In the genomic region with DNA sequence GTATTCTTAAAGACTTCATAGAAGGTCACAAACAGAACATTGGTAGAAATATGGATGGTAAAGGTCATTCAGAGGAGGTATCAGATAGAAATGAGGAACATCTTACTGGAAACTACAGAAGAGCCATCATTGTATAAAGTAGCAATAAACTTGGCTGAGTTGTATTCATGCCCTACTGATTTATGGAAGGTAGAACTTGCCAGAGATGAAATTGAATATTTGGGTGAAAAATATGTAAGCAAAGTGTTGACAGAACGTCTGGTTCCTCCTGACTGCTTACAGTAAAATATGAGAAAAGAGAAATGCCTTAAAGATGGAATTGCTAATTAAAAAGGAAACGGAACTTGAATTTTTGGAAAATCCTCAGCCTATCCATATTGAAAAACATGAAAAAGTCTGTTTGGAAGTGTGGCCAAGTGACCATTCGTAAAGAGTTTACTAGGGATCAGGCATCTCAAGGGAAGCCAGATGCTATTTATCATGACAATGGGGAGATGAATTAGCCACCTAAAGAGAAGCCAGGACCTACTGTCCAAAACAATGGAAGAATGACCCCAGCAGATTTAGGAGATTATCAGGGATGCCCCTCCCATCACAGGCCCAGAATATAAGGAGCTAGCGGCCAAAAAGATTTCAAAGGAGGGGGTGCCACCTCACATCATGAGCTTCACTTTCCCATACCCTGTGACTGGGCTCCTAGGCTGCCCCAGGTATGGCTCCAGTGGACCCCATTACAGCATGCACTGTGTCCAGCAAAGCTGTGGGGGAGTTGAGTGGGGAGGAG, we compare ENCODE assay signal across 15 cellular contexts.
"Had no signal": no experiment of that assay in that cellular context is flagged by ENCODE, and none has a peak within 500 bp of the region (broad histone marks: within the 10 kb centered on the region; RNA-seq: fewer than 3 reads in every experiment).

No MANE protein-coding gene starts in this region.

- ATAC-seq: activated naive CD8-positive, alpha-beta T cell treated with anti-CD3 and anti-CD28 coated beads, Interleukin-2, amount 50 U/mL, for 24 hours; activated T-cell treated with anti-CD3 and anti-CD28 coated beads, Interleukin-2, amount 50 U/mL, for 72 hours; left lung had no signal

- H3K27ac Mint-ChIP-seq: activated CD4-positive, alpha-beta memory T cell treated with anti-CD3 and anti-CD28 coated beads for 36 hours; activated T-cell treated with anti-CD3 and anti-CD28 coated beads, Interleukin-2, amount 50 U/mL, for 72 hours had no signal

- H3K9ac ChIP-seq: parathyroid adenoma had no signal

- FAIRE-seq: keratinocyte had no signal

- DNase-seq: activated CD4-positive, alpha-beta memory T cell treated with anti-CD3 and anti-CD28 coated beads for 36 hours; activated naive CD8-positive, alpha-beta T cell treated with anti-CD3 and anti-CD28 coated beads, Interleukin-2, amount 50 U/mL, for 24 hours; activated T-cell treated with anti-CD3 and anti-CD28 coated beads, Interleukin-2, amount 50 U/mL, for 72 hours; colonic mucosa; effector memory CD4-positive, alpha-beta T cell; hippocampal formation; left lung; retina; stimulated activated CD4-positive, alpha-beta T cell treated with anti-CD3 and anti-CD28 coated beads, Interleukin-4, amount 100 ng/mL, for 4 hours; SW 1271; thyroid gland had no signal

- H2AFZ ChIP-seq: parathyroid adenoma had no signal

- H3K9me3 Mint-ChIP-seq: activated CD4-positive, alpha-beta memory T cell treated with anti-CD3 and anti-CD28 coated beads for 36 hours; memory B cell had no signal

- H3K4me3 Mint-ChIP-seq: activated CD4-positive, alpha-beta memory T cell treated with anti-CD3 and anti-CD28 coated beads for 36 hours; activated naive CD8-positive, alpha-beta T cell treated with anti-CD3 and anti-CD28 coated beads, Interleukin-2, amount 50 U/mL, for 24 hours; activated T-cell treated with anti-CD3 and anti-CD28 coated beads, Interleukin-2, amount 50 U/mL, for 72 hours; memory B cell had no signal

- H3K27me3 ChIP-seq: colonic mucosa, left lung, thyroid gland had no signal

- H3K79me2 ChIP-seq: parathyroid adenoma had no signal

- H3K36me3 ChIP-seq: colonic mucosa, left lung, thyroid gland had no signal

- H3K4me3 ChIP-seq: colonic mucosa, left lung, skin epidermis, thyroid gland had no signal

- H3K9me3 ChIP-seq: colonic mucosa, left lung, thyroid gland had no signal

- H3K4me1 ChIP-seq: colonic mucosa, left lung, parathyroid adenoma, thyroid gland had no signal

- H3K27me3 Mint-ChIP-seq: activated CD4-positive, alpha-beta memory T cell treated with anti-CD3 and anti-CD28 coated beads for 36 hours; activated naive CD8-positive, alpha-beta T cell treated with anti-CD3 and anti-CD28 coated beads, Interleukin-2, amount 50 U/mL, for 24 hours; memory B cell had no signal

- H3K27ac ChIP-seq: colonic mucosa, left lung, parathyroid adenoma, skin epidermis, thyroid gland had no signal
